In genomic region chr19:10520652-10521318, GRCh38 we compare ENCODE assay signal across 21 cellular contexts. TPM values are rescaled to one million over a fixed set of nuclear protein-coding genes. Genes with fewer than 3 reads are reported as not detected.
A peak's percentile ranks its signal among the peaks of the same experiment; 100 is the strongest.
DNase-seq lines count a peak whose midpoint lies in the region; ATAC-seq, FAIRE-seq and TF ChIP-seq lines count a peak whose summit lies in the region.
"Had no signal": no experiment of that assay in that cellular context is flagged by ENCODE, and none has a peak within 500 bp of the region (broad histone marks: within the 10 kb centered on the region; RNA-seq: fewer than 3 reads in every experiment).

No MANE protein-coding gene starts in this region.

- peak overlapping the region; percentile 93 to 100 (median 99) for H3K27ac Mint-ChIP-seq in immature natural killer cell
- H3K27ac Mint-ChIP-seq: activated B cell treated with CpG ODN at 0.5 μM for 24 hours; activated CD4-positive, alpha-beta memory T cell treated with anti-CD3 and anti-CD28 coated beads, Interleukin-2, amount 10 ng/mL, durations not matched to agents 7 days and 5 days; stimulated activated memory B cell treated with anti-CD40 and anti-IgM and Interleukin-4, amounts not matched to agents 10 μg/mL and 1 μg/mL and 100 μg/mL, for 72 hours had no signal

- no peaks in the 10 kb centered on the region for H3K9me3 ChIP-seq in K562 (replicated peaks; ENCODE audit: control insufficient read depth, insufficient read depth, low read depth, low read length)

- no peak overlapping the region for H3K4me2 ChIP-seq in K562 (ENCODE audit: insufficient read depth, low read length)

- H3K9me3 Mint-ChIP-seq in immature natural killer cell = no peaks in the 10 kb centered on the region
- H3K9me3 Mint-ChIP-seq: activated B cell treated with CpG ODN at 0.5 μM for 24 hours; activated CD4-positive, alpha-beta memory T cell treated with anti-CD3 and anti-CD28 coated beads, Interleukin-2, amount 10 ng/mL, durations not matched to agents 7 days and 5 days; stimulated activated memory B cell treated with anti-CD40 and anti-IgM and Interleukin-4, amounts not matched to agents 10 μg/mL and 1 μg/mL and 100 μg/mL, for 72 hours had no signal

- 66% methylated on average over 14 of the region's 15 CpGs for WGBS in K562 (ENCODE audit: insufficient coverage, low coverage, missing lambda C conversion rate)

- no peak overlapping the region for H2AFZ ChIP-seq in K562 (ENCODE audit: low read depth, low read length)

- no peaks in the 10 kb centered on the region for H3K9me1 ChIP-seq in K562 (ENCODE audit: control insufficient read depth, insufficient read depth, low read length)

- H3K9ac ChIP-seq in K562 (ENCODE audit: insufficient read depth in 1 of 2, low read depth in 2 of 2, low read length in 2 of 2) = no peak overlapping the region

- no peak for FAIRE-seq in K562 (lab: Jason Lieb, UNC)

- H4K20me1 ChIP-seq in K562 (replicated peaks; ENCODE audit: control insufficient read depth, insufficient read depth, low read length) = no peaks in the 10 kb centered on the region; the same call in 1 of the 2 replicates

- TF ChIP-seq RAD21 in K562 (CRISPR knock-in tag; conservative IDR thresholded peaks at IDR 0.05 in 1 of 2, IDR thresholded peaks at IDR 0.05 in 1 of 2) = no peak

- peaks cover 3 to 8% (median 6%) of the 10 kb centered on the region in 3 donors for H3K36me3 Mint-ChIP-seq in immature natural killer cell
- H3K36me3 Mint-ChIP-seq: stimulated activated memory B cell treated with anti-CD40 and anti-IgM and Interleukin-4, amounts not matched to agents 10 μg/mL and 1 μg/mL and 100 μg/mL, for 72 hours had no signal

- ATAC-seq in K562 = no peak
- ATAC-seq: stimulated activated memory B cell treated with anti-CD40 and anti-IgM and Interleukin-4, amounts not matched to agents 10 μg/mL and 1 μg/mL and 100 μg/mL, for 72 hours had no signal

- POLR2A ChIA-PET in K562 (lab: Yijun Ruan, JAX) = no interaction called here

- DNase-seq in AG08395 (ENCODE audit: low spot score) (peak; percentile 1), D341Med (ENCODE audit: low spot score) (peak; percentile 47), K562 (ENCODE audit: extremely low read depth in 1 of 4, low spot score in 3 of 4) (no peak), immature natural killer cell (peak in 2 of 3 donors; percentile 56 to 62), DMS79 (lab: John Stamatoyannopoulos, UW) (no peak), GM13976 (ENCODE audit: low spot score) (no peak), occipital lobe (lab: John Stamatoyannopoulos, UW) (no peak)
- DNase-seq: activated B cell treated with CpG ODN at 0.5 μM for 24 hours; activated CD4-positive, alpha-beta memory T cell treated with anti-CD3 and anti-CD28 coated beads, Interleukin-2, amount 10 ng/mL, durations not matched to agents 7 days and 5 days; activated T-cell treated with anti-CD3 and anti-CD28 coated beads, Interleukin-2, amount 50 U/mL, for 1 hour; amniotic stem cell; CD4-positive, CD25-positive, alpha-beta regulatory T cell; DMS79 treated with DMSO at 0.1 percent for 48 hours; dorsolateral prefrontal cortex; mesendoderm; naive B cell; NCI-H1417; NCI-H774 had no signal

- in situ Hi-C loops in K562 (cut with MboI) (no loop called here), GM13976 (cut with MboI; ENCODE audit: low sequenced_read_pairs, unreplicated experiment) (no loop called here)

- peaks cover 24 to 53% (median 41%) of the 10 kb centered on the region in 3 donors for H3K27me3 Mint-ChIP-seq in immature natural killer cell (ENCODE audit: low read depth in 3 of 3)

- intact Hi-C loops in K562 (cut with micrococcal nuclease) = no loop called here

- no TSS peak for BruUV-seq in K562 (replicated peaks; lab: Mats Ljungman, UMichigan)

- H3K4me1 Mint-ChIP-seq in immature natural killer cell = peaks cover 64 to 66% of the 10 kb centered on the region in 2 donors

- no peak for TF ChIP-seq POLR2A in K562 (conservative IDR thresholded peaks at IDR 0.05)

- H3K36me3 ChIP-seq in K562 (ENCODE audit: control insufficient read depth, insufficient read depth, low read length) = no peaks in the 10 kb centered on the region
- H3K36me3 ChIP-seq: cardiac muscle cell had no signal

- no peak for TF ChIP-seq EP300 in K562 (IDR thresholded peaks at IDR 0.05; ENCODE audit: low read length)

- no peak overlapping the region for H3K4me3 ChIP-seq in K562
- H3K4me3 ChIP-seq: cardiac muscle cell, dorsolateral prefrontal cortex had no signal

- peaks cover 19 to 32% of the 10 kb centered on the region in 2 experiments; a peak in 4 of 5 replicates for H3K4me1 ChIP-seq in K562 (replicated peaks in 1 of 2; ENCODE audit: control insufficient read depth in 2 of 2, insufficient read depth in 2 of 2, low read length in 2 of 2)

- H3K27me3 ChIP-seq in K562 (ENCODE audit: control insufficient read depth in 2 of 2, insufficient read depth in 2 of 2, low read length in 2 of 2) = peaks cover 0 to 10% of the 10 kb centered on the region in 2 experiments; a peak in 3 of 5 replicates

- TF ChIP-seq CTCF in K562 (IDR thresholded peaks at IDR 0.05 in 2 of 3, conservative IDR thresholded peaks at IDR 0.05 in 1 of 3; ENCODE audit: insufficient read depth in 2 of 3, low read depth in 1 of 3, low read length in 3 of 3) (no peak), GM13976 (IDR thresholded peaks at IDR 0.05; ENCODE audit: borderline replicate concordance, control extremely low read depth, extremely low read depth, insufficient read depth, missing control alignments) (no peak)

- CTCF ChIA-PET in K562 (lab: Yijun Ruan, JAX; ENCODE audit: low intra/inter-chr PET ratio) = no interaction called here

- H3K79me2 ChIP-seq in K562 (ENCODE audit: control insufficient read depth, insufficient read depth, low read length) = no peaks in the 10 kb centered on the region

- H3K4me3 Mint-ChIP-seq in immature natural killer cell = peak overlapping the region; percentile 72 to 99 (median 81)
- H3K4me3 Mint-ChIP-seq: activated B cell treated with CpG ODN at 0.5 μM for 24 hours; activated CD4-positive, alpha-beta memory T cell treated with anti-CD3 and anti-CD28 coated beads, Interleukin-2, amount 10 ng/mL, durations not matched to agents 7 days and 5 days; CD4-positive, CD25-positive, alpha-beta regulatory T cell; stimulated activated memory B cell treated with anti-CD40 and anti-IgM and Interleukin-4, amounts not matched to agents 10 μg/mL and 1 μg/mL and 100 μg/mL, for 72 hours had no signal

- no peak overlapping the region for H3K27ac ChIP-seq in K562 (ENCODE audit: extremely low read depth, low read depth, low read length)
- H3K27ac ChIP-seq: cardiac muscle cell had no signal

RNA-seq across cellular contexts. Expression of gene S1PR5, which starts 3.5 kb away (rescaled TPM):
- 0.48 and 1.0 TPM in 2 replicates for total RNA-seq in K562 (2011; cell fraction: chromatin; rRNA removed; ENCODE audit: low replicate concordance)
- total RNA-seq in K562 (2011; cell fraction: nucleolus; rRNA removed) = 0.92 and 1.0 TPM in 2 replicates
- total RNA-seq in K562 (2011; cell fraction: nucleoplasm; rRNA removed) = 0.31 and 0.81 TPM in 2 replicates
- total RNA-seq in K562 (2014; rRNA removed) = 0.18 and 0.37 TPM in 2 replicates
- total RNA-seq in K562 (2014; rRNA removed; fragmentation: Illumina TruSeq; extraction: Trizol) = 0.26 TPM in 1 of 2 replicates, not detected in the other
- 0.11 TPM in 1 of 2 replicates, not detected in the other for total RNA-seq in K562 (2015; rRNA removed; fragmentation: Illumina TruSeq; extraction: Trizol)
- 0.16 and 0.35 TPM in 2 replicates for total RNA-seq in K562 (2021)
- 0.14 and 0.54 TPM in 2 replicates for polyA plus RNA-seq in K562 (2011; rRNA removed)
- polyA plus RNA-seq in K562 (2011; cell fraction: cytosol; rRNA removed) = 0.19 and 1.3 TPM in 2 replicates
- 0.15 and 0.46 TPM in 2 replicates for polyA plus RNA-seq in K562 (2011; cell fraction: nucleus; rRNA removed)
- polyA plus RNA-seq in K562 (2012) = 0.12 and 0.25 TPM in 2 replicates
- 0.17 TPM in 1 of 2 replicates, not detected in the other for polyA plus RNA-seq in K562 (2014; fragmentation: Illumina TruSeq; extraction: Trizol)
- polyA plus RNA-seq in K562 (2014; fragmentation: Nextera tagmentation; extraction: Ambion mirVana) = under 1 TPM in 1 of 2 experiments, not detected in 1; 0.03 TPM
- 0.12 and 0.49 TPM in 2 replicates for polyA plus RNA-seq in K562 (2014; rRNA removed)
- polyA minus RNA-seq in K562 (2011; rRNA and poly(A)+ RNA removed) = 0.67 and 0.78 TPM in 2 replicates
- not detected in 2 replicates for polyA minus RNA-seq in K562 (2011; cell fraction: cytosol; rRNA and poly(A)+ RNA removed)
- 0.27 and 0.44 TPM in 2 replicates for polyA minus RNA-seq in K562 (2011; cell fraction: nucleus; rRNA and poly(A)+ RNA removed)
- polyA plus RNA-seq in immature natural killer cell = 100 to 1,000 TPM; 383 to 659 (median 399) TPM
- total RNA-seq in occipital lobe = 0.31 TPM
- total RNA-seq: activated B cell treated with CpG ODN at 0.5 μM for 24 hours; CD4-positive, CD25-positive, alpha-beta regulatory T cell; T-helper 2 cell treated with Interferon-gamma antibody and Interleukin-4, amounts not matched to agents 100 ng/mL and 5 ng/mL, for 36 hours had no signal

RNA-seq across cellular contexts. Expression of gene KEAP1, which starts 17.6 kb away (rescaled TPM):
- 50.9 and 183 TPM in 2 replicates for total RNA-seq in K562 (2011; cell fraction: chromatin; rRNA removed; ENCODE audit: low replicate concordance)
- 102 and 110 TPM in 2 replicates for total RNA-seq in K562 (2011; cell fraction: nucleolus; rRNA removed)
- total RNA-seq in K562 (2011; cell fraction: nucleoplasm; rRNA removed) = 55.9 and 62.1 TPM in 2 replicates
- total RNA-seq in K562 (2014; rRNA removed) = 78.3 and 99.2 TPM in 2 replicates
- total RNA-seq in K562 (2014; rRNA removed; fragmentation: Illumina TruSeq; extraction: Trizol) = 52.7 and 64.4 TPM in 2 replicates
- total RNA-seq in K562 (2015; rRNA removed; fragmentation: Illumina TruSeq; extraction: Trizol) = 81.5 and 82.9 TPM in 2 replicates
- 95.6 and 96.4 TPM in 2 replicates for total RNA-seq in K562 (2021)
- polyA plus RNA-seq in K562 (2011; rRNA removed) = 62.6 and 72.0 TPM in 2 replicates
- polyA plus RNA-seq in K562 (2011; cell fraction: cytosol; rRNA removed) = 55.6 and 109 TPM in 2 replicates
- polyA plus RNA-seq in K562 (2011; cell fraction: nucleus; rRNA removed) = 51.7 and 82.4 TPM in 2 replicates
- 62.6 and 63.7 TPM in 2 replicates for polyA plus RNA-seq in K562 (2012)
- polyA plus RNA-seq in K562 (2014; fragmentation: Illumina TruSeq; extraction: Trizol) = 56.1 and 61.8 TPM in 2 replicates
- polyA plus RNA-seq in K562 (2014; fragmentation: Nextera tagmentation; extraction: Ambion mirVana) = 1 to 10 TPM; 2.1 to 8.3 TPM
- polyA plus RNA-seq in K562 (2014; rRNA removed) = 64.3 and 67.5 TPM in 2 replicates
- polyA minus RNA-seq in K562 (2011; rRNA and poly(A)+ RNA removed) = 54.1 and 87.9 TPM in 2 replicates
- 50.6 and 75.7 TPM in 2 replicates for polyA minus RNA-seq in K562 (2011; cell fraction: cytosol; rRNA and poly(A)+ RNA removed)
- 28.0 and 39.2 TPM in 2 replicates for polyA minus RNA-seq in K562 (2011; cell fraction: nucleus; rRNA and poly(A)+ RNA removed)
- polyA plus RNA-seq in immature natural killer cell = 10 to 100 TPM; 49.2 to 86.9 (median 71.6) TPM
- total RNA-seq in occipital lobe = 32.9 TPM

RNA-seq across cellular contexts. Expression of gene ATG4D, which starts 22.9 kb away (rescaled TPM):
- 20.6 and 77.4 TPM in 2 replicates for total RNA-seq in K562 (2011; cell fraction: chromatin; rRNA removed; ENCODE audit: low replicate concordance)
- total RNA-seq in K562 (2011; cell fraction: nucleolus; rRNA removed) = 91.2 and 95.1 TPM in 2 replicates
- total RNA-seq in K562 (2011; cell fraction: nucleoplasm; rRNA removed) = 39.5 and 45.9 TPM in 2 replicates
- total RNA-seq in K562 (2014; rRNA removed) = 37.2 and 41.3 TPM in 2 replicates
- 9.1 and 12.8 TPM in 2 replicates for total RNA-seq in K562 (2014; rRNA removed; fragmentation: Illumina TruSeq; extraction: Trizol)
- 22.9 and 26.8 TPM in 2 replicates for total RNA-seq in K562 (2015; rRNA removed; fragmentation: Illumina TruSeq; extraction: Trizol)
- total RNA-seq in K562 (2021) = 55.9 and 66.1 TPM in 2 replicates
- 20.4 and 27.9 TPM in 2 replicates for polyA plus RNA-seq in K562 (2011; rRNA removed)
- 36.3 and 59.9 TPM in 2 replicates for polyA plus RNA-seq in K562 (2011; cell fraction: cytosol; rRNA removed)
- polyA plus RNA-seq in K562 (2011; cell fraction: nucleus; rRNA removed) = 75.3 and 124 TPM in 2 replicates
- polyA plus RNA-seq in K562 (2012) = 45.0 and 67.2 TPM in 2 replicates
- 22.9 and 40.2 TPM in 2 replicates for polyA plus RNA-seq in K562 (2014; fragmentation: Illumina TruSeq; extraction: Trizol)
- polyA plus RNA-seq in K562 (2014; fragmentation: Nextera tagmentation; extraction: Ambion mirVana) = 1 to 10 TPM in 1 of 2 experiments, under 1 TPM in 1; 0.51 to 1.7 TPM
- 45.4 and 55.3 TPM in 2 replicates for polyA plus RNA-seq in K562 (2014; rRNA removed)
- 7.4 and 12.6 TPM in 2 replicates for polyA minus RNA-seq in K562 (2011; rRNA and poly(A)+ RNA removed)
- 18.2 and 37.3 TPM in 2 replicates for polyA minus RNA-seq in K562 (2011; cell fraction: cytosol; rRNA and poly(A)+ RNA removed)
- polyA minus RNA-seq in K562 (2011; cell fraction: nucleus; rRNA and poly(A)+ RNA removed) = 20.8 and 24.9 TPM in 2 replicates
- polyA plus RNA-seq in immature natural killer cell = 10 to 100 TPM; 13.9 to 42.1 (median 16.1) TPM
- total RNA-seq in occipital lobe = 11.7 TPM

RNA-seq across cellular contexts. Expression of gene KRI1, which starts 45.0 kb away (rescaled TPM):
- total RNA-seq in K562 (2011; cell fraction: chromatin; rRNA removed; ENCODE audit: low replicate concordance) = 85.4 and 105 TPM in 2 replicates
- 60.1 and 62.2 TPM in 2 replicates for total RNA-seq in K562 (2011; cell fraction: nucleolus; rRNA removed)
- 49.0 and 54.8 TPM in 2 replicates for total RNA-seq in K562 (2011; cell fraction: nucleoplasm; rRNA removed)
- total RNA-seq in K562 (2014; rRNA removed) (44.6 and 50.3 TPM in 2 replicates), K562 (2014; rRNA removed; fragmentation: Illumina TruSeq; extraction: Trizol) (21.9 and 22.0 TPM in 2 replicates), K562 (2015; rRNA removed; fragmentation: Illumina TruSeq; extraction: Trizol) (24.7 and 25.0 TPM in 2 replicates), K562 (2021) (34.3 and 37.7 TPM in 2 replicates), occipital lobe (4.1 TPM)
- polyA plus RNA-seq in K562 (2011; rRNA removed) (20.0 and 22.8 TPM in 2 replicates), K562 (2014; fragmentation: Illumina TruSeq; extraction: Trizol) (35.2 and 37.7 TPM in 2 replicates), K562 (2014; fragmentation: Nextera tagmentation; extraction: Ambion mirVana) (1 to 10 TPM; 1.1 to 2.0 TPM), K562 (2014; rRNA removed) (45.3 and 50.7 TPM in 2 replicates), immature natural killer cell (10 to 100 TPM in 2 of 3 donors, 1 to 10 TPM in 1; 5.7 to 44.4 (median 10.1) TPM)
- polyA plus RNA-seq in K562 (2011; cell fraction: cytosol; rRNA removed) = 10.8 and 17.6 TPM in 2 replicates
- polyA plus RNA-seq in K562 (2011; cell fraction: nucleus; rRNA removed) = 52.6 and 92.9 TPM in 2 replicates
- polyA plus RNA-seq in K562 (2012) = 34.7 and 40.9 TPM in 2 replicates
- 15.9 and 20.0 TPM in 2 replicates for polyA minus RNA-seq in K562 (2011; rRNA and poly(A)+ RNA removed)
- 19.5 and 21.1 TPM in 2 replicates for polyA minus RNA-seq in K562 (2011; cell fraction: cytosol; rRNA and poly(A)+ RNA removed)
- polyA minus RNA-seq in K562 (2011; cell fraction: nucleus; rRNA and poly(A)+ RNA removed) = 19.5 and 20.2 TPM in 2 replicates

RNA-seq across cellular contexts. Expression of gene CDKN2D, which starts 48.0 kb away (rescaled TPM):
- 3.0 and 4.1 TPM in 2 replicates for total RNA-seq in K562 (2011; cell fraction: chromatin; rRNA removed; ENCODE audit: low replicate concordance)
- 4.5 and 5.1 TPM in 2 replicates for total RNA-seq in K562 (2011; cell fraction: nucleolus; rRNA removed)
- total RNA-seq in K562 (2011; cell fraction: nucleoplasm; rRNA removed) = 4.1 and 6.0 TPM in 2 replicates
- total RNA-seq in K562 (2014; rRNA removed) (1.7 and 2.7 TPM in 2 replicates), K562 (2014; rRNA removed; fragmentation: Illumina TruSeq; extraction: Trizol) (1.7 and 2.4 TPM in 2 replicates), K562 (2015; rRNA removed; fragmentation: Illumina TruSeq; extraction: Trizol) (3.2 and 3.7 TPM in 2 replicates), K562 (2021) (4.1 and 4.7 TPM in 2 replicates), occipital lobe (83.6 TPM)
- polyA plus RNA-seq in K562 (2011; rRNA removed) (5.7 and 6.6 TPM in 2 replicates), K562 (2014; fragmentation: Illumina TruSeq; extraction: Trizol) (3.7 and 4.0 TPM in 2 replicates), K562 (2014; fragmentation: Nextera tagmentation; extraction: Ambion mirVana) (1 to 10 TPM in 1 of 2 experiments, under 1 TPM in 1; 0.41 to 1.0 TPM), K562 (2014; rRNA removed) (6.7 and 8.2 TPM in 2 replicates), immature natural killer cell (100 to 1,000 TPM; 253 to 474 (median 308) TPM)
- 9.6 and 11.2 TPM in 2 replicates for polyA plus RNA-seq in K562 (2011; cell fraction: cytosol; rRNA removed)
- 4.6 and 6.0 TPM in 2 replicates for polyA plus RNA-seq in K562 (2011; cell fraction: nucleus; rRNA removed)
- 4.6 and 12.8 TPM in 2 replicates for polyA plus RNA-seq in K562 (2012)
- polyA minus RNA-seq in K562 (2011; rRNA and poly(A)+ RNA removed) = 1.7 and 2.1 TPM in 2 replicates
- 1.9 and 5.0 TPM in 2 replicates for polyA minus RNA-seq in K562 (2011; cell fraction: cytosol; rRNA and poly(A)+ RNA removed)
- polyA minus RNA-seq in K562 (2011; cell fraction: nucleus; rRNA and poly(A)+ RNA removed) = 1.1 and 1.2 TPM in 2 replicates

Comparison
In these comparisons a context has a peak if more than half of its experiments do, and no peak if none do; other contexts are left out.
1. DNase-seq: peak in AG08395 (single experiment), D341Med (single experiment) and immature natural killer cell (2 of 3); none in K562 (0 of 4), DMS79 (single experiment), GM13976 (single experiment) and occipital lobe (single experiment).